8 cellular contexts compared by ENCODE assay signal in genomic region chr14:105087308-105087962, GRCh38. TPM values are rescaled to one million over a fixed set of nuclear protein-coding genes. Genes with fewer than 3 reads are reported as not detected.
DNase-seq lines count a peak whose midpoint lies in the region; ATAC-seq and TF ChIP-seq lines count a peak whose summit lies in the region.

No MANE protein-coding gene starts in this region.

- H3K4me3 Mint-ChIP-seq in activated CD4-positive, alpha-beta memory T cell treated with anti-CD3 and anti-CD28 coated beads, Interleukin-2, amount 10 ng/mL, durations not matched to agents 7 days and 5 days: peak overlapping the region; percentile 71

- peaks cover 8% of the 10 kb centered on the region for H3K27me3 Mint-ChIP-seq in activated CD4-positive, alpha-beta memory T cell treated with anti-CD3 and anti-CD28 coated beads, Interleukin-2, amount 10 ng/mL, durations not matched to agents 7 days and 5 days

- H3K4me1 Mint-ChIP-seq in activated CD4-positive, alpha-beta memory T cell treated with anti-CD3 and anti-CD28 coated beads, Interleukin-2, amount 10 ng/mL, durations not matched to agents 7 days and 5 days: peaks cover 26% of the 10 kb centered on the region

- no peaks in the 10 kb centered on the region for H3K36me3 ChIP-seq in gastroesophageal sphincter
- no peaks in the 10 kb centered on the region for H3K36me3 ChIP-seq in ovary

- peak; percentile 69 for DNase-seq in EH (ENCODE audit: low read depth)
- no peak for DNase-seq in activated CD4-positive, alpha-beta memory T cell treated with anti-CD3 and anti-CD28 coated beads, Interleukin-2, amount 10 ng/mL, durations not matched to agents 7 days and 5 days
- DNase-seq in ovary: peak; percentile 70 to 82 (median 72)
- DNase-seq in NCI-H1930 (lab: John Stamatoyannopoulos, UW): no peak
- no peak for DNase-seq in COLO829 (ENCODE audit: low spot score)

- H3K9me3 ChIP-seq in gastroesophageal sphincter (no peaks in the 10 kb centered on the region), ovary (no peaks in the 10 kb centered on the region)

- H3K27ac Mint-ChIP-seq in activated CD4-positive, alpha-beta memory T cell treated with anti-CD3 and anti-CD28 coated beads, Interleukin-2, amount 10 ng/mL, durations not matched to agents 7 days and 5 days: no peak overlapping the region

- TF ChIP-seq POLR2A in gastroesophageal sphincter (IDR thresholded peaks at IDR 0.05) (no peak), ovary (IDR thresholded peaks at IDR 0.05) (no peak)

- H3K4me3 ChIP-seq in gastroesophageal sphincter: peak overlapping the region; percentile 29 to 60
- peak overlapping the region; percentile 37 for H3K4me3 ChIP-seq in ovary

- peaks cover 0 to 69% (median 28%) of the 10 kb centered on the region in 3 donors for H3K4me1 ChIP-seq in gastroesophageal sphincter
- peaks cover 8% of the 10 kb centered on the region for H3K4me1 ChIP-seq in ovary (ENCODE audit: insufficient read depth)

- no peaks in the 10 kb centered on the region for H3K36me3 Mint-ChIP-seq in activated CD4-positive, alpha-beta memory T cell treated with anti-CD3 and anti-CD28 coated beads, Interleukin-2, amount 10 ng/mL, durations not matched to agents 7 days and 5 days (ENCODE audit: low read depth)

- no peaks in the 10 kb centered on the region for H3K9me3 Mint-ChIP-seq in activated CD4-positive, alpha-beta memory T cell treated with anti-CD3 and anti-CD28 coated beads, Interleukin-2, amount 10 ng/mL, durations not matched to agents 7 days and 5 days

- TF ChIP-seq CTCF in gastroesophageal sphincter (IDR thresholded peaks at IDR 0.05) (no peak), ovary (IDR thresholded peaks at IDR 0.05) (no peak)

- no peaks in the 10 kb centered on the region for H3K27me3 ChIP-seq in gastroesophageal sphincter
- no peaks in the 10 kb centered on the region for H3K27me3 ChIP-seq in ovary

- no peak for TF ChIP-seq EP300 in gastroesophageal sphincter (IDR thresholded peaks at IDR 0.05)
- no peak for TF ChIP-seq EP300 in ovary (IDR thresholded peaks at IDR 0.05)

- H3K27ac ChIP-seq in gastroesophageal sphincter (peak overlapping the region in 3 of 4 donors; percentile 74 to 95 (median 83)), ovary (peak overlapping the region; percentile 14 to 50)

- ATAC-seq in HG02642 (IDR thresholded peaks at IDR 0.05; ENCODE audit: poor library complexity, unreplicated experiment): peak; percentile 6
- ATAC-seq in gastroesophageal sphincter: peak; percentile 31
- ATAC-seq in HG03571 (IDR thresholded peaks at IDR 0.05; ENCODE audit: unreplicated experiment): no peak

- CTCF ChIA-PET in activated CD4-positive, alpha-beta memory T cell treated with anti-CD3 and anti-CD28 coated beads, Interleukin-2, amount 10 ng/mL, durations not matched to agents 7 days and 5 days (lab: Charles Lee): interaction anchor here (0.6 to 3.2 kb wide), 14 partner anchors 12 to 178 kb away, joined by 3 to 33 read pairs (median 5); partner anchors contain the start of genes GPR132 and NUDT14

- 0% methylated on average over 1 of the region's 60 CpGs; no CpG with 5 or more reads in 1 of the 2 donors for WGBS in gastroesophageal sphincter (ENCODE audit: low coverage in 1 of 2), 2 donors
- 1% methylated on average over 40 to 60 of the region's 60 CpGs for WGBS in ovary, 3 donors

- intact Hi-C loops in ovary (cut with DNase I): no loop called here

- POLR2A ChIA-PET in activated CD4-positive, alpha-beta memory T cell treated with anti-CD3 and anti-CD28 coated beads, Interleukin-2, amount 10 ng/mL, durations not matched to agents 7 days and 5 days (lab: Charles Lee): interaction anchor here (0.9 to 4.1 kb wide), 10 partner anchors 11 to 112 kb away, joined by 3 to 67 read pairs (median 4); partner anchors contain the start of genes CDCA4 and GPR132

RNA-seq across cellular contexts. Expression of gene GPR132, which starts 22.2 kb away (rescaled TPM):
- 10 to 100 TPM; 51.2 to 51.4 TPM for total RNA-seq in activated CD4-positive, alpha-beta memory T cell treated with anti-CD3 and anti-CD28 coated beads, Interleukin-2, amount 10 ng/mL, durations not matched to agents 7 days and 5 days
- 1 to 10 TPM; 1.0 to 3.2 (median 2.1) TPM for total RNA-seq in gastroesophageal sphincter
- 1 to 10 TPM in 1 of 7 donors, under 1 TPM in 6; 0.35 to 2.0 (median 0.79) TPM for total RNA-seq in ovary
- under 1 TPM; 0.27 to 0.45 TPM for polyA plus RNA-seq in ovary

Comparison
In these comparisons a context has a peak if more than half of its experiments do, and no peak if none do; other contexts are left out.
1. DNase-seq: peak in EH (single experiment) and ovary (5 of 5); none in activated CD4-positive, alpha-beta memory T cell treated with anti-CD3 and anti-CD28 coated beads, Interleukin-2, amount 10 ng/mL, durations not matched to agents 7 days and 5 days (single experiment), NCI-H1930 (0 of 2) and COLO829 (single experiment).
2. RNA of gene GPR132, which starts 22.2 kb away (total RNA-seq): 51.2 to 51.4 TPM in activated CD4-positive, alpha-beta memory T cell treated with anti-CD3 and anti-CD28 coated beads, Interleukin-2, amount 10 ng/mL, durations not matched to agents 7 days and 5 days; 1.0 to 3.2 TPM in gastroesophageal sphincter and 0.35 to 2.0 TPM in ovary; every median in the first group is over 10 times any median in the second.